In the genomic region with DNA sequence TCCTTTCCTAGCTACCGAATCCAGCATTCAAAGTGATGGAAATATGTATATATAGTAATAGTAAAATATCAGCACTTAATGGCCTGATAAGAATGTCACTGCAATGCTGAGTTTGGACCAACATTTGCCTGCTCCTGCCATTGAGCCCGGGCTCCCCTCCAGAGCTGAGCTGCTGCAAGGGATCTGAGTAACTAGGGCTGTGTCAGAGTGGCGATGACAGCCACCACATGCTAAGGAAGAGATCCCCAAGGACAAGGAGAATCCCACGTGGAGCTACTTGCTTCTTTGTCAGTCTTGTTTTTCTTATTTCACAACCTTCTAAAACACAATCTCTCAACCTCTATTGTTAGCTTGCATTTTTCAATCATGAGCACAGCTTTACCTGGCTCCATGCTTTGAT, we compare ENCODE assay signal across 17 cellular contexts.
"Had no signal": no experiment of that assay in that cellular context is flagged by ENCODE, and none has a peak within 500 bp of the region (broad histone marks: within the 10 kb centered on the region; RNA-seq: fewer than 3 reads in every experiment).

No MANE protein-coding gene starts in this region.

- ATAC-seq: effector memory CD8-positive, alpha-beta T cell; left lung; natural killer cell treated with Interleukin-12 subunit alpha and Interleukin-12 subunit beta and Interleukin-15 and Interleukin-18, amount 100 ng/mL, for 72 hours; sciatic nerve; stimulated activated naive B cell treated with anti-CD40 and anti-IgM and Interleukin-4, amounts not matched to agents 10 μg/mL and 1 μg/mL and 100 μg/mL, for 72 hours had no signal

- DNase-seq: activated CD4-positive, alpha-beta T cell treated with anti-CD3 and anti-CD28 coated beads for 48 hours; activated CD8-positive, alpha-beta memory T cell treated with anti-CD3 and anti-CD28 coated beads for 24 hours; activated naive CD4-positive, alpha-beta T cell treated with anti-CD3 and anti-CD28 coated beads, Interleukin-2, amount 10 ng/mL, durations not matched to agents 7 days and 5 days; central memory CD4-positive, alpha-beta T cell; effector memory CD8-positive, alpha-beta T cell; erythroblast; left lung; mesenchymal stem cell; spleen; stimulated activated CD4-positive, alpha-beta T cell treated with anti-CD3 and anti-CD28 coated beads, Interleukin-2, amount 100 ng/mL, for 24 hours; stimulated activated naive B cell treated with anti-CD40 and anti-IgM and Interleukin-4, amounts not matched to agents 10 μg/mL and 1 μg/mL and 100 μg/mL, for 72 hours; T1000; trophoblast cell had no signal

- H3K4me1 ChIP-seq: prostate gland had no signal

- H3K27ac ChIP-seq: prostate gland, VCaP had no signal

- H3K27me3 ChIP-seq: left lung, spleen had no signal

- H3K9me3 ChIP-seq: left lung, prostate gland, spleen had no signal

- H3K4me3 ChIP-seq: left lung, prostate gland, spleen had no signal

- H3K36me3 ChIP-seq: left lung, prostate gland, spleen had no signal
